8 cellular contexts compared by ENCODE assay signal in genomic region chr15:37100109-37100873, GRCh38. TPM values are rescaled to one million over a fixed set of nuclear protein-coding genes. Genes with fewer than 3 reads are reported as not detected.
DNase-seq lines count a peak whose midpoint lies in the region; ATAC-seq and TF ChIP-seq lines count a peak whose summit lies in the region.

Gene MEIS2, minus strand, starts transcription at chr15:37100549. Its CDS starts 1,083 bp downstream, at chr15:37099466.

- peak within 1 kb of the TSS; percentile 52 for H3K27ac Mint-ChIP-seq in activated CD8-positive, alpha-beta T cell treated with anti-CD3 and anti-CD28 coated beads, Interleukin-2, amount 10 ng/mL, durations not matched to agents 7 days and 5 days

- H3K36me3 ChIP-seq in esophagus muscularis mucosa (no peaks in the 10 kb centered on the region), mucosa of descending colon (ENCODE audit: low read depth) (no peaks in the 10 kb centered on the region), thyroid gland (no peaks in the 10 kb centered on the region)

- POLR2A ChIA-PET in activated CD8-positive, alpha-beta T cell treated with anti-CD3 and anti-CD28 coated beads, Interleukin-2, amount 10 ng/mL, durations not matched to agents 7 days and 5 days (lab: Charles Lee): no interaction called here

- peaks cover 11% of the 10 kb centered on the region for H3K9me3 Mint-ChIP-seq in activated CD8-positive, alpha-beta T cell treated with anti-CD3 and anti-CD28 coated beads, Interleukin-2, amount 10 ng/mL, durations not matched to agents 7 days and 5 days (ENCODE audit: insufficient read depth)

- H3K4me3 ChIP-seq in AG10803 (ENCODE audit: low read length) (peak within 1 kb of the TSS; percentile 90), esophagus muscularis mucosa (peak within 1 kb of the TSS; percentile 65 to 88 (median 80)), mucosa of descending colon (peak within 1 kb of the TSS; percentile 30), thyroid gland (replicated peaks in 1 of 3) (peak within 1 kb of the TSS; percentile 25 to 55 (median 43))

- H3K4me1 Mint-ChIP-seq in activated CD8-positive, alpha-beta T cell treated with anti-CD3 and anti-CD28 coated beads, Interleukin-2, amount 10 ng/mL, durations not matched to agents 7 days and 5 days (ENCODE audit: low read depth): peaks cover 39% of the 10 kb centered on the region

- whole genome bisulfite sequencing in esophagus muscularis mucosa: under 1% methylated on average over 35 of the region's 63 CpGs
- 1 to 3% methylated on average over 43 to 63 of the region's 63 CpGs for WGBS in thyroid gland, 2 donors

- H3K36me3 Mint-ChIP-seq in activated CD8-positive, alpha-beta T cell treated with anti-CD3 and anti-CD28 coated beads, Interleukin-2, amount 10 ng/mL, durations not matched to agents 7 days and 5 days (ENCODE audit: low read depth): peaks cover 17% of the 10 kb centered on the region

- H3K4me1 ChIP-seq in esophagus muscularis mucosa (peaks cover 0 to 18% (median 9%) of the 10 kb centered on the region in 4 donors), mucosa of descending colon (ENCODE audit: low read depth) (peaks cover 6% of the 10 kb centered on the region), thyroid gland (peaks cover 8 to 9% of the 10 kb centered on the region in 2 donors)

- intact Hi-C loops in esophagus muscularis mucosa (cut with DNase I): no loop called here
- intact Hi-C loops in mucosa of descending colon (cut with DNase I, micrococcal nuclease): loop anchor here in 1 of 2 donors (10.0 kb wide), 1 partner anchor 215 kb away; no protein-coding TSS in a partner anchor
- intact Hi-C loops in thyroid gland (cut with DNase I): no loop called here

- DNase-seq in AG10803 (ENCODE audit: low read depth): peak; percentile 98
- peak; percentile 64 for DNase-seq in NCI-H524 treated with DMSO at 0.1 percent for 48 hours (lab: John Stamatoyannopoulos, UW)
- DNase-seq in activated CD8-positive, alpha-beta T cell treated with anti-CD3 and anti-CD28 coated beads, Interleukin-2, amount 10 ng/mL, durations not matched to agents 7 days and 5 days: peak; percentile 44
- peak; percentile 98 for DNase-seq in esophagus muscularis mucosa (ENCODE audit: extremely low spot score)
- DNase-seq in mucosa of descending colon: peak; percentile 77 to 89 (median 80)
- DNase-seq in thyroid gland: peak; percentile 74 to 75

- peak within 1 kb of the TSS; percentile 85 for H3K4me3 Mint-ChIP-seq in activated CD8-positive, alpha-beta T cell treated with anti-CD3 and anti-CD28 coated beads, Interleukin-2, amount 10 ng/mL, durations not matched to agents 7 days and 5 days

- H3K27me3 ChIP-seq in esophagus muscularis mucosa (no peaks in the 10 kb centered on the region), thyroid gland (peaks cover 16% of the 10 kb centered on the region)

- peak within 1 kb of the TSS; percentile 86 to 98 (median 92) for H3K27ac ChIP-seq in esophagus muscularis mucosa (replicated peaks in 1 of 4)
- peak within 1 kb of the TSS; percentile 59 to 92 (median 83) for H3K27ac ChIP-seq in thyroid gland

- H3K9me3 ChIP-seq in esophagus muscularis mucosa (no peaks in the 10 kb centered on the region), mucosa of descending colon (no peaks in the 10 kb centered on the region), thyroid gland (no peaks in the 10 kb centered on the region)

- no peak for TF ChIP-seq POLR2A in esophagus muscularis mucosa (IDR thresholded peaks at IDR 0.05; ENCODE audit: low read depth)
- TF ChIP-seq POLR2A in thyroid gland (IDR thresholded peaks at IDR 0.05): peak in 1 of 2 donors; percentile 44

- peak; percentile 42 for ATAC-seq in GM18868 (IDR thresholded peaks at IDR 0.05; ENCODE audit: unreplicated experiment)
- ATAC-seq in HG03521 (IDR thresholded peaks at IDR 0.05; ENCODE audit: unreplicated experiment): peak; percentile 36
- ATAC-seq in activated CD8-positive, alpha-beta T cell treated with anti-CD3 and anti-CD28 coated beads, Interleukin-2, amount 10 ng/mL, durations not matched to agents 7 days and 5 days: peak; percentile 52
- peak; percentile 80 for ATAC-seq in mucosa of descending colon

- peaks cover 78% of the 10 kb centered on the region for H3K27me3 Mint-ChIP-seq in activated CD8-positive, alpha-beta T cell treated with anti-CD3 and anti-CD28 coated beads, Interleukin-2, amount 10 ng/mL, durations not matched to agents 7 days and 5 days (ENCODE audit: low read depth)

- CTCF ChIA-PET in activated CD8-positive, alpha-beta T cell treated with anti-CD3 and anti-CD28 coated beads, Interleukin-2, amount 10 ng/mL, durations not matched to agents 7 days and 5 days (lab: Charles Lee): interaction anchor here (0.8 kb wide), 1 partner anchor 666 kb away, joined by 3 read pairs; no protein-coding TSS in a partner anchor

- TF ChIP-seq CTCF in AG10803 (conservative IDR thresholded peaks at IDR 0.05; ENCODE audit: low read length) (no peak), esophagus muscularis mucosa (IDR thresholded peaks at IDR 0.05) (no peak), mucosa of descending colon (IDR thresholded peaks at IDR 0.05) (no peak), thyroid gland (IDR thresholded peaks at IDR 0.05) (no peak)

- no peak for TF ChIP-seq EP300 in esophagus muscularis mucosa (IDR thresholded peaks at IDR 0.05)

RNA-seq across cellular contexts. Expression of gene MEIS2, which starts in this region (rescaled TPM):
- not detected for total RNA-seq in activated CD8-positive, alpha-beta T cell treated with anti-CD3 and anti-CD28 coated beads, Interleukin-2, amount 10 ng/mL, durations not matched to agents 7 days and 5 days
- total RNA-seq in esophagus muscularis mucosa (100 to 1,000 TPM in 1 of 4 donors, 10 to 100 TPM in 3; 53.8 to 106 (median 63.3) TPM), mucosa of descending colon (10 to 100 TPM in 1 of 3 donors, 1 to 10 TPM in 2; 3.8 to 93.3 (median 8.9) TPM), thyroid gland (10 to 100 TPM; 14.8 to 28.4 (median 20.4) TPM)

Comparison
In these comparisons a context has a peak if more than half of its experiments do, and no peak if none do; other contexts are left out.
1. Peak in every context shown above with its lines: DNase-seq, ATAC-seq, H3K4me3 ChIP-seq and H3K27ac ChIP-seq.
2. RNA of gene MEIS2 (total RNA-seq): 53.8 to 106 TPM in esophagus muscularis mucosa, 14.8 to 28.4 TPM in thyroid gland and 3.8 to 93.3 TPM in mucosa of descending colon; not detected in activated CD8-positive, alpha-beta T cell treated with anti-CD3 and anti-CD28 coated beads, Interleukin-2, amount 10 ng/mL, durations not matched to agents 7 days and 5 days; every median in the first group is over 4 times any median in the second.
3. Peak in DNase-seq and ATAC-seq in activated CD8-positive, alpha-beta T cell treated with anti-CD3 and anti-CD28 coated beads, Interleukin-2, amount 10 ng/mL, durations not matched to agents 7 days and 5 days; RNA of the gene not detected or under 1 TPM.
4. DNase-seq: peak in every context shown above with its lines; median percentile 98 in AG10803; 98 in esophagus muscularis mucosa; 80 in mucosa of descending colon; 74 in thyroid gland; 64 in NCI-H524 treated with DMSO at 0.1 percent for 48 hours; 44 in activated CD8-positive, alpha-beta T cell treated with anti-CD3 and anti-CD28 coated beads, Interleukin-2, amount 10 ng/mL, durations not matched to agents 7 days and 5 days.
5. H3K4me3 ChIP-seq: peak in every context shown above with its lines; median percentile 90 in AG10803; 80 in esophagus muscularis mucosa; 43 in thyroid gland; 30 in mucosa of descending colon.